15 cellular contexts compared by ENCODE assay signal in genomic region chr6:80335061-80335660, GRCh38.
A peak's percentile ranks its signal among the peaks of the same experiment; 100 is the strongest.
DNase-seq lines count a peak whose midpoint lies in the region; TF ChIP-seq lines count a peak whose summit lies in the region.
"Had no signal": no experiment of that assay in that cellular context is flagged by ENCODE, and none has a peak within 500 bp of the region (broad histone marks: within the 10 kb centered on the region; RNA-seq: fewer than 3 reads in every experiment).

No MANE protein-coding gene starts in this region.

- H3K27ac ChIP-seq in AG04450 (ENCODE audit: low read depth, low read length) (no peak overlapping the region), HEK293 (ENCODE audit: extremely low read depth, low read depth, low read length) (no peak overlapping the region), colonic mucosa (no peak overlapping the region)

- H3K9me3 ChIP-seq in AG04450 (ENCODE audit: control insufficient read depth, insufficient read depth, low read length): no peaks in the 10 kb centered on the region
- H3K9me3 ChIP-seq in HEK293 (ENCODE audit: control insufficient read depth, insufficient read depth, low read depth, low read length): no peaks in the 10 kb centered on the region
- H3K9me3 ChIP-seq in colonic mucosa: no peaks in the 10 kb centered on the region

- H3K4me3 ChIP-seq in AG04450 (ENCODE audit: low read depth, low read length) (peak overlapping the region; percentile 33), HEK293 (ENCODE audit: low read depth, low read length) (no peak overlapping the region), choroid plexus epithelial cell (ENCODE audit: low read depth, low read length) (peak overlapping the region; percentile 41), colonic mucosa (no peak overlapping the region)

- H3K4me1 Mint-ChIP-seq in mesothelial cell of epicardium: peaks cover 17% of the 10 kb centered on the region

- no peaks in the 10 kb centered on the region for H3K9me3 Mint-ChIP-seq in mesothelial cell of epicardium

- TF ChIP-seq CTCF in AG04450 (IDR thresholded peaks at IDR 0.05; ENCODE audit: low read depth, low read length): no peak
- no peak for TF ChIP-seq CTCF in HEK293 (tag by site-specific recombination; IDR thresholded peaks at IDR 0.05)
- TF ChIP-seq CTCF in choroid plexus epithelial cell (conservative IDR thresholded peaks at IDR 0.05; ENCODE audit: low read depth, low read length): no peak
- TF ChIP-seq CTCF in mesothelial cell of epicardium (IDR thresholded peaks at IDR 0.05; ENCODE audit: unreplicated experiment): no peak
- TF ChIP-seq CTCF in colonic mucosa (IDR thresholded peaks at IDR 0.05): no peak

- no peaks in the 10 kb centered on the region for H3K36me3 Mint-ChIP-seq in mesothelial cell of epicardium

- H3K4me1 ChIP-seq in HEK293 (ENCODE audit: control insufficient read depth, insufficient read depth, low read length) (peaks cover 15% of the 10 kb centered on the region; the same call in 1 of the 2 replicates), colonic mucosa (no peaks in the 10 kb centered on the region)

- intact Hi-C loops in colonic mucosa (cut with DNase I): no loop called here

- H3K27me3 ChIP-seq in AG04450 (ENCODE audit: control insufficient read depth, insufficient read depth, low read length) (no peaks in the 10 kb centered on the region), colonic mucosa (no peaks in the 10 kb centered on the region)

- CTCF ChIA-PET in AG04450 (lab: Charles Lee) (interaction anchor here (0.7 to 0.9 kb wide), 3 partner anchors 95 to 170 kb away, joined by 3 to 5 read pairs (median 4); no protein-coding TSS in a partner anchor), HEK293 (lab: Yijun Ruan, JAX) (interaction anchor here (0.5 to 0.8 kb wide), 3 partner anchors 121 to 126 kb away, joined by 3 to 6 read pairs (median 4); no protein-coding TSS in a partner anchor)

- H3K27me3 Mint-ChIP-seq in mesothelial cell of epicardium (ENCODE audit: low read depth): no peaks in the 10 kb centered on the region

- H3K36me3 ChIP-seq in HEK293 (ENCODE audit: control insufficient read depth in 2 of 2, insufficient read depth in 1 of 2, low read length in 2 of 2) (no peaks in the 10 kb centered on the region), colonic mucosa (no peaks in the 10 kb centered on the region)

- POLR2A ChIA-PET in AG04450 (lab: Yijun Ruan, JAX) (no interaction called here), HEK293 (lab: Yijun Ruan, JAX) (no interaction called here)

- H3K4me3 Mint-ChIP-seq in mesothelial cell of epicardium: peak overlapping the region; percentile 49

- peak overlapping the region; percentile 57 for H3K27ac Mint-ChIP-seq in mesothelial cell of epicardium

- DNase-seq in AG04450 (ENCODE audit: low read depth, low spot score): no peak
- peak; percentile 35 for DNase-seq in choroid plexus epithelial cell (ENCODE audit: low read depth)
- DNase-seq in mesothelial cell of epicardium (ENCODE audit: low spot score in 2 of 2, unreplicated experiment in 2 of 2): no peak
- DNase-seq in cerebellar cortex (ENCODE audit: low spot score): no peak
- no peak for DNase-seq in NCI-H146 (lab: John Stamatoyannopoulos, UW)
- no peak for DNase-seq in UCSD-AML1 (lab: John Stamatoyannopoulos, UW; ENCODE audit: unreplicated experiment)
- DNase-seq in colonic mucosa: no peak
- DNase-seq: amniotic stem cell; C1 segment of cervical spinal cord; effector CD4-positive, alpha-beta T cell; mammary epithelial cell; NCI-H1105; NCI-H526 treated with DMSO at 0.1 percent for 48 hours; SIG-M5 had no signal

- no peak overlapping the region for H3K9ac ChIP-seq in colonic mucosa (ENCODE audit: low read depth in 2 of 2, low read length in 2 of 2)

TF ChIP-seq in HEK293, 187 proteins besides CTCF, POLR2A, EP300 and RAD21:
- TF ChIP-seq ZNF488 (tag by site-specific recombination; IDR thresholded peaks at IDR 0.05) (no peak), PRDM6 (tag by site-specific recombination; IDR thresholded peaks at IDR 0.05) (peak; percentile 50; the same call in 1 of the 2 replicates)

Comparison
In these comparisons a context has a peak if more than half of its experiments do, and no peak if none do; other contexts are left out.
1. H3K4me3 ChIP-seq: peak in AG04450 (single experiment) and choroid plexus epithelial cell (single experiment); none in HEK293 (single experiment) and colonic mucosa (single experiment).